Comparison of ENCODE assay signal across 8 cellular contexts in genomic region chr1:12616709-12617373, GRCh38. TPM values are rescaled to one million over a fixed set of nuclear protein-coding genes. Genes with fewer than 3 reads are reported as not detected.
DNase-seq lines count a peak whose midpoint lies in the region; ATAC-seq and TF ChIP-seq lines count a peak whose summit lies in the region.

No MANE protein-coding gene starts in this region.

- H3K9me3 ChIP-seq in hepatocyte (ENCODE audit: low read depth) (no peaks in the 10 kb centered on the region), skeletal muscle tissue (ENCODE audit: control insufficient read depth in 3 of 3, low read length in 3 of 3) (no peaks in the 10 kb centered on the region)

- peaks cover 35 to 48% (median 41%) of the 10 kb centered on the region in 3 donors for H3K27me3 Mint-ChIP-seq in CD14-positive monocyte (ENCODE audit: low read depth in 3 of 3)
- H3K27me3 Mint-ChIP-seq in activated naive CD8-positive, alpha-beta T cell treated with anti-CD3 and anti-CD28 coated beads for 36 hours, result peaks cover 5% of the 10 kb centered on the region

- H4K20me1 ChIP-seq in hepatocyte (ENCODE audit: insufficient read depth, poor library complexity, severe bottlenecking), result peaks cover 10% of the 10 kb centered on the region

- H3K36me3 ChIP-seq in hepatocyte (replicated peaks; ENCODE audit: insufficient read depth, low read depth) (no peaks in the 10 kb centered on the region), skeletal muscle tissue (ENCODE audit: control insufficient read depth in 3 of 3, insufficient read depth in 3 of 3, low read length in 3 of 3) (peaks cover 5 to 6% (median 5%) of the 10 kb centered on the region in 3 donors)

- peaks cover 7 to 22% of the 10 kb centered on the region in 2 donors for H3K36me3 Mint-ChIP-seq in CD14-positive monocyte
- peaks cover 60% of the 10 kb centered on the region for H3K36me3 Mint-ChIP-seq in activated naive CD8-positive, alpha-beta T cell treated with anti-CD3 and anti-CD28 coated beads for 36 hours

- H3K27ac Mint-ChIP-seq in CD14-positive monocyte, result peak overlapping the region in 6 of 7 donors; percentile 2 to 89 (median 86)
- H3K27ac Mint-ChIP-seq in activated naive CD8-positive, alpha-beta T cell treated with anti-CD3 and anti-CD28 coated beads for 36 hours, result peak overlapping the region; percentile 99

- H3K4me1 ChIP-seq in hepatocyte (ENCODE audit: insufficient read depth) (peaks cover 37% of the 10 kb centered on the region), skeletal muscle tissue (ENCODE audit: control insufficient read depth in 3 of 3, insufficient read depth in 3 of 3, low read length in 3 of 3) (peaks cover 53 to 71% (median 56%) of the 10 kb centered on the region in 3 donors)

- peaks cover 54% of the 10 kb centered on the region for H3K79me2 ChIP-seq in hepatocyte

- intact Hi-C loops in CD14-positive monocyte (cut with micrococcal nuclease), result loop anchor here in 1 of 2 donors (2.0 kb wide), 1 partner anchor 20 kb away; no protein-coding TSS in a partner anchor

- H3K27me3 ChIP-seq in hepatocyte (no peaks in the 10 kb centered on the region), skeletal muscle tissue (ENCODE audit: control insufficient read depth in 3 of 3, insufficient read depth in 3 of 3, low read length in 3 of 3) (no peaks in the 10 kb centered on the region)

- TF ChIP-seq CTCF in CD14-positive monocyte (IDR thresholded peaks at IDR 0.05), result no peak
- no peak for TF ChIP-seq CTCF in hepatocyte (IDR thresholded peaks at IDR 0.05; ENCODE audit: poor library complexity)

- H3K4me1 Mint-ChIP-seq in CD14-positive monocyte, result peaks cover 59% of the 10 kb centered on the region
- peaks cover 50% of the 10 kb centered on the region for H3K4me1 Mint-ChIP-seq in activated naive CD8-positive, alpha-beta T cell treated with anti-CD3 and anti-CD28 coated beads for 36 hours

- H3K9me2 ChIP-seq in hepatocyte (replicated peaks; ENCODE audit: insufficient read depth), result no peaks in the 10 kb centered on the region

- H3K4me2 ChIP-seq in hepatocyte, result peak overlapping the region; percentile 85

- DNase-seq in CD14-positive monocyte (ENCODE audit: low spot score) (peak; percentile 41), NCI-H1092 (lab: John Stamatoyannopoulos, UW) (peak; percentile 55), hepatocyte (ENCODE audit: low spot score) (peak; percentile 47), NOMO-1 treated with dmso at 0.1 percent for 144 hours (lab: John Stamatoyannopoulos, UW; ENCODE audit: unreplicated experiment) (no peak)
- DNase-seq in activated naive CD8-positive, alpha-beta T cell treated with anti-CD3 and anti-CD28 coated beads for 36 hours, result peak; percentile 44

- 2% methylated on average over 46 of the region's 53 CpGs for WGBS in hepatocyte (ENCODE audit: low lambda C conversion rate, missing lambda C conversion rate)

- H3K9ac ChIP-seq in skeletal muscle tissue (ENCODE audit: low read depth in 1 of 3, low read length in 3 of 3), result peak overlapping the region; percentile 95 to 97 (median 95)

- ATAC-seq in HG02973 (IDR thresholded peaks at IDR 0.05; ENCODE audit: unreplicated experiment) (no peak), GM18870 (IDR thresholded peaks at IDR 0.05; ENCODE audit: unreplicated experiment) (no peak)

- H3K9me3 Mint-ChIP-seq in CD14-positive monocyte, result peaks cover 0 to 10% (median 5%) of the 10 kb centered on the region in 7 donors
- no peaks in the 10 kb centered on the region for H3K9me3 Mint-ChIP-seq in activated naive CD8-positive, alpha-beta T cell treated with anti-CD3 and anti-CD28 coated beads for 36 hours

- H3K4me3 ChIP-seq in hepatocyte (peak overlapping the region; percentile 62), skeletal muscle tissue (ENCODE audit: low read length in 3 of 3) (peak overlapping the region; percentile 68 to 83 (median 81))

- H3K4me3 Mint-ChIP-seq in CD14-positive monocyte, result peak overlapping the region; percentile 96 to 98
- peak overlapping the region; percentile 96 for H3K4me3 Mint-ChIP-seq in activated naive CD8-positive, alpha-beta T cell treated with anti-CD3 and anti-CD28 coated beads for 36 hours

- H3K27ac ChIP-seq in hepatocyte, result peak overlapping the region; percentile 97
- peak overlapping the region; percentile 98 for H3K27ac ChIP-seq in skeletal muscle tissue (ENCODE audit: low read depth, low read length)

- peak overlapping the region; percentile 33 for H2AFZ ChIP-seq in hepatocyte

RNA-seq across cellular contexts. Expression of gene DHRS3, which starts 1.2 kb away (rescaled TPM):
- polyA plus RNA-seq in CD14-positive monocyte (under 1 TPM; 0.29 to 0.59 TPM), hepatocyte (75.9 and 84.1 TPM in 2 replicates)
- 100 to 1,000 TPM; 163 to 167 TPM for total RNA-seq in activated naive CD8-positive, alpha-beta T cell treated with anti-CD3 and anti-CD28 coated beads for 36 hours
- total RNA-seq in hepatocyte (98.9 and 103 TPM in 2 replicates), skeletal muscle tissue (37.6 TPM)

RNA-seq across cellular contexts. Expression of gene AADACL4, which starts 27.0 kb away (rescaled TPM):
- polyA plus RNA-seq in CD14-positive monocyte (not detected), hepatocyte (not detected in 2 replicates)
- not detected for total RNA-seq in activated naive CD8-positive, alpha-beta T cell treated with anti-CD3 and anti-CD28 coated beads for 36 hours
- total RNA-seq in hepatocyte (0.20 TPM in 1 of 2 replicates, not detected in the other), skeletal muscle tissue (not detected)
